Comparison of ENCODE assay signal across 8 cellular contexts in the genomic region with DNA sequence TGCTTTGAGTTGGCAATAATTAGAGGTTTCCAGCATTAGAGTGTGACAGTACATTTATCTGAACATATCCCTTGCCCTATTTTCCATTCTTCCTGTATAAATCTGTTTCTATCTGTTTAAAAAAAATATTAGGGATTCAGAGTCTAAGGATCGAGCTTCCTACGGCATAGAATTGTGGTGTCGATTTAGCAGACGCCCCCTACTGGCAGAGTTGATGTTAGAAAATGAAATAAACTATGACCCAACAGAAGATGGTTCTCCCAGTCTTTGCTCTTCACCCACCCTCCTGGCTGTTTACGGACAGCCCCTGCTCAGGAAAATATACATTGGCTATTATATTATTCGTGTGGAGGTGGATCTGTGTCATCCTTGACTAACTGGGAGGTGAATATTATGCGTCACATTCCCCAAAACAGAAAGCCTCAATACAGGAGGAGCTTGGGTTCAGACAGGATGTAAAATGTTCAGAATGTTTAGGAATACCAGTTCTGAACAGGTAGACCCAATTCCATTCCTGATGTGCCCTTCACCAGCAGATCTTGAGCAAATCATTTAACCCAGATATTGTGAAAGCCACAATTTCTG. TPM values are rescaled to one million over a fixed set of nuclear protein-coding genes. Genes with fewer than 3 reads are reported as not detected.
A peak's percentile ranks its signal among the peaks of the same experiment; 100 is the strongest.
DNase-seq lines count a peak whose midpoint lies in the region; ATAC-seq and TF ChIP-seq lines count a peak whose summit lies in the region.

No MANE protein-coding gene starts in this region.

- POLR2A ChIA-PET in SK-N-SH (lab: Yijun Ruan, JAX): interaction anchor here (1.3 kb wide), 1 partner anchor 34 kb away, joined by 3 read pairs; no protein-coding TSS in a partner anchor

- peak; percentile 38 for TF ChIP-seq RAD21 in SK-N-SH (IDR thresholded peaks at IDR 0.05; ENCODE audit: low read length)

- H3K27me3 ChIP-seq in SK-N-SH (ENCODE audit: insufficient read depth) (peaks cover 1% of the 10 kb centered on the region; the same call in 1 of the 2 replicates), breast epithelium (no peaks in the 10 kb centered on the region), lung (ENCODE audit: control insufficient read depth, insufficient read depth) (no peaks in the 10 kb centered on the region), vagina (no peaks in the 10 kb centered on the region)

- WGBS in SK-N-SH (ENCODE audit: low lambda C conversion rate): 6% methylated on average over 7 of the region's 7 CpGs
- WGBS in lung, 2 donors: 28 to 31% methylated on average over 7 of the region's 7 CpGs

- H3K9me3 ChIP-seq in SK-N-SH (no peaks in the 10 kb centered on the region), breast epithelium (no peaks in the 10 kb centered on the region), lung (ENCODE audit: control insufficient read depth in 2 of 2, insufficient read depth in 1 of 2, low read length in 1 of 2) (no peaks in the 10 kb centered on the region), vagina (no peaks in the 10 kb centered on the region)

- CTCF ChIA-PET in SK-N-SH (lab: Yijun Ruan, JAX): interaction anchor here (0.6 to 8.2 kb wide), 34 partner anchors 9 to 703 kb away, joined by 3 to 123 read pairs (median 4); partner anchors contain the start of genes CYTIP and ERMN

- no peak overlapping the region for H3K9ac ChIP-seq in SK-N-SH

- intact Hi-C loops in breast epithelium (cut with DNase I; ENCODE audit: low total_unique reads) (no loop called here), vagina (cut with DNase I) (no loop called here)

- no peaks in the 10 kb centered on the region for H3K36me3 ChIP-seq in SK-N-SH (replicated peaks in 1 of 2; ENCODE audit: control insufficient read depth in 1 of 2, insufficient read depth in 2 of 2, low read length in 1 of 2)
- no peaks in the 10 kb centered on the region for H3K36me3 ChIP-seq in breast epithelium
- H3K36me3 ChIP-seq in lung (ENCODE audit: control insufficient read depth in 2 of 2, insufficient read depth in 2 of 2, low read length in 2 of 2): no peaks in the 10 kb centered on the region
- H3K36me3 ChIP-seq in vagina: no peaks in the 10 kb centered on the region

- no peak overlapping the region for H2AFZ ChIP-seq in SK-N-SH (ENCODE audit: low read depth)

- DNase-seq in Ammon's horn (ENCODE audit: low spot score) (peak; percentile 64), HK-2 (ENCODE audit: unreplicated experiment) (peak; percentile 17), SK-N-SH (peak; percentile 21), breast epithelium (ENCODE audit: low spot score in 2 of 2) (no peak), lung (ENCODE audit: low spot score) (peak; percentile 41), vagina (ENCODE audit: extremely low spot score in 2 of 2) (no peak)

- H3K4me3 ChIP-seq in SK-N-SH (ENCODE audit: low read depth in 2 of 2, low read length in 1 of 2) (peak overlapping the region in 1 of 2 experiments; percentile 40; a peak in 1 of 4 replicates), breast epithelium (no peak overlapping the region), lung (no peak overlapping the region), vagina (no peak overlapping the region)

- H3K9me2 ChIP-seq in SK-N-SH: no peaks in the 10 kb centered on the region

- TF ChIP-seq POLR2A in breast epithelium (IDR thresholded peaks at IDR 0.05) (no peak), vagina (IDR thresholded peaks at IDR 0.05) (no peak)

- H3K4me1 ChIP-seq in SK-N-SH (ENCODE audit: control insufficient read depth in 1 of 2, insufficient read depth in 2 of 2, low read depth in 1 of 2, low read length in 1 of 2) (no peaks in the 10 kb centered on the region), breast epithelium (no peaks in the 10 kb centered on the region), lung (ENCODE audit: control insufficient read depth in 2 of 2, insufficient read depth in 2 of 2, low read length in 2 of 2) (no peaks in the 10 kb centered on the region), vagina (no peaks in the 10 kb centered on the region)

- ATAC-seq in lung (ENCODE audit: insufficient read depth, low FRiP score) (peak; percentile 50), GM21737 (IDR thresholded peaks at IDR 0.05; ENCODE audit: unreplicated experiment) (no peak)

- no peaks in the 10 kb centered on the region for H3F3A ChIP-seq in SK-N-SH (replicated peaks; ENCODE audit: insufficient read depth)

- H4K20me1 ChIP-seq in SK-N-SH (ENCODE audit: insufficient read depth): no peaks in the 10 kb centered on the region

- no peak overlapping the region for H3K27ac ChIP-seq in SK-N-SH (ENCODE audit: low read depth in 2 of 2, low read length in 1 of 2)
- no peak overlapping the region for H3K27ac ChIP-seq in breast epithelium
- H3K27ac ChIP-seq in lung (ENCODE audit: low read depth in 1 of 2, low read length in 1 of 2): no peak overlapping the region
- no peak overlapping the region for H3K27ac ChIP-seq in vagina

- H3K79me2 ChIP-seq in SK-N-SH (ENCODE audit: insufficient read depth): no peaks in the 10 kb centered on the region

- H3K4me2 ChIP-seq in SK-N-SH: no peak overlapping the region

- TF ChIP-seq CTCF in GM12874 (IDR thresholded peaks at IDR 0.05; ENCODE audit: insufficient read depth, low read depth, low read length) (peak; percentile 66), SK-N-SH (IDR thresholded peaks at IDR 0.05) (peak; percentile 80), breast epithelium (IDR thresholded peaks at IDR 0.05) (peak; percentile 37 to 39 (median 39)), lung (IDR thresholded peaks at IDR 0.05; ENCODE audit: control extremely low read depth, extremely low read depth) (peak; percentile 43), vagina (IDR thresholded peaks at IDR 0.05) (peak; percentile 24 to 31 (median 24))

- TF ChIP-seq EP300 in SK-N-SH (IDR thresholded peaks at IDR 0.05; ENCODE audit: borderline replicate concordance in 1 of 2, low read depth in 1 of 2, low read length in 1 of 2): no peak

TF ChIP-seq in SK-N-SH, 30 proteins besides CTCF, POLR2A, EP300 and RAD21:
- TF ChIP-seq JUND (IDR thresholded peaks at IDR 0.05) (no peak), SMC3 (IDR thresholded peaks at IDR 0.05; ENCODE audit: low read depth, low read length) (peak; percentile 37; the same call in 1 of the 2 replicates)

RNA-seq across cellular contexts. Expression of gene ERMN, which starts 10.6 kb away (rescaled TPM):
- polyA plus RNA-seq in SK-N-SH (2012; rRNA removed) (not detected in 2 replicates), lung (under 1 TPM; 0.51 to 0.72 TPM)
- polyA plus RNA-seq in SK-N-SH (2012; cell fraction: cytosol; rRNA removed): not detected in 2 replicates
- polyA plus RNA-seq in SK-N-SH (2012; cell fraction: nucleus; rRNA removed): not detected in 2 replicates
- total RNA-seq in breast epithelium (1 to 10 TPM; 1.4 to 2.2 (median 1.6) TPM), lung (1 to 10 TPM in 1 of 2 donors, under 1 TPM in 1; 0.52 to 1.6 TPM), vagina (not detected)

Comparison
In these comparisons a context has a peak if more than half of its experiments do, and no peak if none do; other contexts are left out.
1. DNase-seq: peak in Ammon's horn (single experiment), HK-2 (single experiment), SK-N-SH (single experiment) and lung (single experiment); none in breast epithelium (0 of 2) and vagina (0 of 2).
2. CTCF ChIP-seq: peak in every context shown above with its lines; median percentile 80 in SK-N-SH; 66 in GM12874; 43 in lung; 39 in breast epithelium; 24 in vagina.